Comparison of ENCODE assay signal across 8 cellular contexts in genomic region chr5:110751902-110752762, GRCh38. TPM values are rescaled to one million over a fixed set of nuclear protein-coding genes. Genes with fewer than 3 reads are reported as not detected.
DNase-seq lines count a peak whose midpoint lies in the region; ATAC-seq and TF ChIP-seq lines count a peak whose summit lies in the region.

No MANE protein-coding gene starts in this region.

- peak overlapping the region in 5 of 10 donors; percentile 1 to 64 (median 4) for H3K4me3 Mint-ChIP-seq in naive thymus-derived CD8-positive, alpha-beta T cell

- H3K27me3 Mint-ChIP-seq in naive thymus-derived CD8-positive, alpha-beta T cell = no peaks in the 10 kb centered on the region

- TF ChIP-seq CTCF in omental fat pad (IDR thresholded peaks at IDR 0.05) = no peak

- POLR2A ChIA-PET in naive thymus-derived CD8-positive, alpha-beta T cell (lab: Charles Lee) = no interaction called here

- peak; percentile 88 to 93 for ATAC-seq in activated CD4-positive, CD25-positive, alpha-beta regulatory T cell treated with anti-CD3 and anti-CD28 coated beads, Interleukin-2, amount 50 U/mL, for 24 hours
- ATAC-seq in HG02678 (IDR thresholded peaks at IDR 0.05; ENCODE audit: unreplicated experiment) (peak; percentile 99), omental fat pad (ENCODE audit: low FRiP score) (no peak)
- peak; percentile 87 to 91 for ATAC-seq in naive thymus-derived CD8-positive, alpha-beta T cell

- TF ChIP-seq POLR2A in Raji (IDR thresholded peaks at IDR 0.05; ENCODE audit: insufficient read depth, low read depth, low read length) = peak; percentile 62

- no peaks in the 10 kb centered on the region for H3K9me3 Mint-ChIP-seq in naive thymus-derived CD8-positive, alpha-beta T cell

- peaks cover 27 to 41% (median 35%) of the 10 kb centered on the region in 4 donors for H3K4me1 Mint-ChIP-seq in naive thymus-derived CD8-positive, alpha-beta T cell

- DNase-seq in activated CD4-positive, CD25-positive, alpha-beta regulatory T cell (lab: John Stamatoyannopoulos, UW) = no peak
- peak in 4 of 10 donors; percentile 4 to 41 (median 27) for DNase-seq in naive thymus-derived CD8-positive, alpha-beta T cell
- DNase-seq in omental fat pad (ENCODE audit: low spot score) = no peak
- DNase-seq in mucosa of gallbladder (ENCODE audit: low spot score) = no peak
- DNase-seq in NCI-H345 (lab: John Stamatoyannopoulos, UW) = no peak

- H3K27ac Mint-ChIP-seq in naive thymus-derived CD8-positive, alpha-beta T cell = peak overlapping the region; percentile 36 to 93 (median 78)

- peaks cover 12 to 77% (median 14%) of the 10 kb centered on the region in 3 donors for H3K36me3 Mint-ChIP-seq in naive thymus-derived CD8-positive, alpha-beta T cell

RNA-seq across cellular contexts. Expression of gene SLC25A46, which starts 13.3 kb away (rescaled TPM):
- total RNA-seq in naive thymus-derived CD8-positive, alpha-beta T cell = 10 to 100 TPM; 43.6 to 43.7 TPM
- 10 to 100 TPM; 33.0 to 36.1 (median 34.5) TPM for polyA plus RNA-seq in naive thymus-derived CD8-positive, alpha-beta T cell
- total RNA-seq in omental fat pad (10 to 100 TPM; 36.7 to 56.6 (median 50.4) TPM), mucosa of gallbladder (46.1 TPM)

RNA-seq across cellular contexts. Expression of gene TMEM232, which starts 25.7 kb away (rescaled TPM):
- 1 to 10 TPM; 1.4 to 2.6 TPM for total RNA-seq in naive thymus-derived CD8-positive, alpha-beta T cell
- 1 to 10 TPM in 1 of 3 donors, under 1 TPM in 1, not detected in 1; 0.88 to 1.5 TPM for polyA plus RNA-seq in naive thymus-derived CD8-positive, alpha-beta T cell
- total RNA-seq in omental fat pad = 1 to 10 TPM; 1.9 to 3.6 (median 2.5) TPM
- 4.1 TPM for total RNA-seq in mucosa of gallbladder
